ENCODE assay signal across 20 cellular contexts in genomic region chr3:30996467-30996866, GRCh38.
DNase-seq lines count a peak whose midpoint lies in the region; ATAC-seq and TF ChIP-seq lines count a peak whose summit lies in the region.
"Had no signal": no experiment of that assay in that cellular context is flagged by ENCODE, and none has a peak within 500 bp of the region (broad histone marks: within the 10 kb centered on the region; RNA-seq: fewer than 3 reads in every experiment).

No MANE protein-coding gene starts in this region.

- H3K9me2 ChIP-seq in PC-3 (replicated peaks; ENCODE audit: low read length): no peaks in the 10 kb centered on the region

- H3K9ac ChIP-seq in PC-3 (ENCODE audit: low read length) (no peak overlapping the region), iPS-20b (ENCODE audit: low read depth, low read length) (no peak overlapping the region)
- H3K9ac ChIP-seq: GM23248 had no signal

- peak overlapping the region; percentile 5; the same call in 1 of the 2 replicates for H2AFZ ChIP-seq in PC-3 (ENCODE audit: low read length)
- H2AFZ ChIP-seq: GM23248 had no signal

- POLR2A ChIA-PET in PC-3 (lab: Charles Lee; ENCODE audit: unreplicated experiment): interaction anchor here (0.7 kb wide), 1 partner anchor 141 kb away, joined by 7 read pairs; no protein-coding TSS in a partner anchor

- TF ChIP-seq CTCF in PC-3 (conservative IDR thresholded peaks at IDR 0.05; ENCODE audit: low read depth, low read length): no peak

- no TSS peak for BruUV-seq in PC-3 (replicated peaks; lab: Mats Ljungman, UMichigan)

- no peaks in the 10 kb centered on the region for H3K27me3 ChIP-seq in PC-3 (ENCODE audit: low read length)
- H3K27me3 ChIP-seq in iPS-20b (ENCODE audit: insufficient read depth, low read length): no peaks in the 10 kb centered on the region
- H3K27me3 ChIP-seq in MG63: no peaks in the 10 kb centered on the region
- H3K27me3 ChIP-seq: Peyer's patch had no signal

- no peaks in the 10 kb centered on the region for H3K9me3 ChIP-seq in PC-3 (ENCODE audit: low read length)
- H3K9me3 ChIP-seq in iPS-20b (ENCODE audit: insufficient read depth, low read depth, low read length): no peaks in the 10 kb centered on the region
- no peaks in the 10 kb centered on the region for H3K9me3 ChIP-seq in MG63
- H3K9me3 ChIP-seq: Caco-2, Peyer's patch had no signal

- H3K36me3 ChIP-seq in PC-3 (ENCODE audit: low read depth, low read length) (no peaks in the 10 kb centered on the region), iPS-20b (ENCODE audit: insufficient read depth, low read depth, low read length) (no peaks in the 10 kb centered on the region), MG63 (no peaks in the 10 kb centered on the region)
- H3K36me3 ChIP-seq: Peyer's patch had no signal

- H3K79me2 ChIP-seq in PC-3 (ENCODE audit: low read length): no peaks in the 10 kb centered on the region

- no peaks in the 10 kb centered on the region for H3F3A ChIP-seq in PC-3 (ENCODE audit: low read length, unreplicated experiment)

- intact Hi-C loops in PC-3 (cut with micrococcal nuclease): no loop called here

- CTCF ChIA-PET in PC-3 (lab: Charles Lee): no interaction called here

- DNase-seq in NCI-H1092 treated with DMSO at 0.1 percent for 48 hours (lab: John Stamatoyannopoulos, UW) (peak; percentile 31), NCI-H1092 (lab: John Stamatoyannopoulos, UW) (no peak), NCI-H146 treated with DMSO at 0.1 percent for 48 hours (lab: John Stamatoyannopoulos, UW; ENCODE audit: unreplicated experiment) (peak; percentile 89), PC-3 (no peak), DMS153 treated with DMSO at 0.1 percent for 48 hours (lab: John Stamatoyannopoulos, UW; ENCODE audit: unreplicated experiment) (no peak), MG63 (no peak), NCI-H526 (lab: John Stamatoyannopoulos, UW) (no peak)
- DNase-seq: 8988T, C1 segment of cervical spinal cord, Caco-2, DMS79, GM23248, HFFc6, KBM-7, NCI-H1105 treated with DMSO at 0.1 percent for 48 hours, NCI-H1930, NCI-H526 treated with DMSO at 0.1 percent for 48 hours, Peyer's patch, SIG-M5 had no signal

- H3K27ac ChIP-seq in PC-3 (ENCODE audit: low read length) (no peak overlapping the region), iPS-20b (ENCODE audit: low read length) (no peak overlapping the region)
- H3K27ac ChIP-seq: GM23248, Peyer's patch had no signal

- H3K4me1 ChIP-seq in PC-3 (ENCODE audit: insufficient read depth, low read length): no peaks in the 10 kb centered on the region
- H3K4me1 ChIP-seq in iPS-20b (ENCODE audit: insufficient read depth, low read length): peaks cover 16% of the 10 kb centered on the region; the same call in 1 of the 2 replicates
- H3K4me1 ChIP-seq: Caco-2, Peyer's patch had no signal

- peak; percentile 53; the same call in 1 of the 2 replicates for ATAC-seq in PC-3

- no peak overlapping the region for H3K4me2 ChIP-seq in PC-3 (ENCODE audit: low read length)

- no peak overlapping the region for H3K4me3 ChIP-seq in PC-3 (ENCODE audit: low read length)
- 0 out of 2 replicates have a peak overlapping the region, but pooled peaks have one; percentile 13 for H3K4me3 ChIP-seq in iPS-20b (ENCODE audit: low read length)
- no peak overlapping the region for H3K4me3 ChIP-seq in MG63
- H3K4me3 ChIP-seq: GM23248, Peyer's patch had no signal

- no peaks in the 10 kb centered on the region for H4K20me1 ChIP-seq in PC-3 (ENCODE audit: low read length)

Comparison
In these comparisons a context has a peak if more than half of its experiments do, and no peak if none do; other contexts are left out.
1. DNase-seq: peak in NCI-H1092 treated with DMSO at 0.1 percent for 48 hours (single experiment) and NCI-H146 treated with DMSO at 0.1 percent for 48 hours (single experiment); none in NCI-H1092 (single experiment), PC-3 (single experiment), DMS153 treated with DMSO at 0.1 percent for 48 hours (single experiment), MG63 (single experiment) and NCI-H526 (0 of 2).